Comparison of ENCODE assay signal across 1 cellular context in the genomic region with DNA sequence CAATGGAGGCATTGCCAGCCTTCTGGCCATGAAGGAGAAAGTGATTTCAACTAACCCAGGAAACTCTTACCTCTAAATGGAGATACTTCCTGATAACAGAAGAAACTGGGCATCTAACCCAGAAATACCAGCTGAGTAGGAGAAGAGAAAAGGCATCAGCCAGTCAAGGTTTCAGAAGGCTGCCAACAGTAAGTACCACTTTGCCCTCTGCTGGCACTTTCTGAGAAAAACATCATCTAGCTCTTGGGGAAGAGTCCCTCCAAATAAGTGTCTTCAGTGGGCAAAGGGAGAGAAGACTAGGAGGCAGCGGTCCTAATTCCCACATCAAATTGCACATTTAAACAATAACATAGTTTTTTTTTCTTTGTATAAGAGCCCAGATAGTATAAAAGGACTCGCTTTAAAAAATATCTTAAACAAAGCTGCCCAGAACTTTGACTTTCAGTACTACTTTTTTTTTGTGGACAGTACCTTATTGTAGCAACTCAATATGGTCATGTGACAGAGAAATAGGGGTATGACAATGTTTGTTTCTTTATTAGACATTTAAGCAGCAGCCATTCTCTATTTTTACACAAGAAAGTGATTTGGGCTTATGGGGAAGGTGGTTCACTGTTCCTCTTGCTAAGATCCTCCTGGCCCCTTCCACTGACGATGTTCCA.
TF ChIP-seq lines count a peak whose summit lies in the region.

No MANE protein-coding gene starts in this region.

TF ChIP-seq in GM12878, 131 proteins besides CTCF, POLR2A, EP300 and RAD21 (continued from another document):
- TF ChIP-seq, protein P1, sequence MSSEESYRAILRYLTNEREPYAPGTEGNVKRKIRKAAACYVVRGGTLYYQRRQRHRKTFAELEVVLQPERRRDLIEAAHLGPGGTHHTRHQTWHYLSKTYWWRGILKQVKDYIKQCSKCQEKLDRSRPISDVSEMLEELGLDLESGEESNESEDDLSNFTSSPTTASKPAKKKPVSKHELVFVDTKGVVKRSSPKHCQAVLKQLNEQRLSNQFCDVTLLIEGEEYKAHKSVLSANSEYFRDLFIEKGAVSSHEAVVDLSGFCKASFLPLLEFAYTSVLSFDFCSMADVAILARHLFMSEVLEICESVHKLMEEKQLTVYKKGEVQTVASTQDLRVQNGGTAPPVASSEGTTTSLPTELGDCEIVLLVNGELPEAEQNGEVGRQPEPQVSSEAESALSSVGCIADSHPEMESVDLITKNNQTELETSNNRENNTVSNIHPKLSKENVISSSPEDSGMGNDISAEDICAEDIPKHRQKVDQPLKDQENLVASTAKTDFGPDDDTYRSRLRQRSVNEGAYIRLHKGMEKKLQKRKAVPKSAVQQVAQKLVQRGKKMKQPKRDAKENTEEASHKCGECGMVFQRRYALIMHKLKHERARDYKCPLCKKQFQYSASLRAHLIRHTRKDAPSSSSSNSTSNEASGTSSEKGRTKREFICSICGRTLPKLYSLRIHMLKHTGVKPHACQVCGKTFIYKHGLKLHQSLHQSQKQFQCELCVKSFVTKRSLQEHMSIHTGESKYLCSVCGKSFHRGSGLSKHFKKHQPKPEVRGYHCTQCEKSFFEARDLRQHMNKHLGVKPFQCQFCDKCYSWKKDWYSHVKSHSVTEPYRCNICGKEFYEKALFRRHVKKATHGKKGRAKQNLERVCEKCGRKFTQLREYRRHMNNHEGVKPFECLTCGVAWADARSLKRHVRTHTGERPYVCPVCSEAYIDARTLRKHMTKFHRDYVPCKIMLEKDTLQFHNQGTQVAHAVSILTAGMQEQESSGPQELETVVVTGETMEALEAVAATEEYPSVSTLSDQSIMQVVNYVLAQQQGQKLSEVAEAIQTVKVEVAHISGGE (CRISPR knock-in tag; IDR thresholded peaks at IDR 0.05) = no peak
- TF ChIP-seq TBL1XR1 (IDR thresholded peaks at IDR 0.05; ENCODE audit: low read depth, low read length) (no peak), RELA (IDR thresholded peaks at IDR 0.05; ENCODE audit: borderline replicate concordance, partially characterized antibody) (no peak), MYB (IDR thresholded peaks at IDR 0.05; ENCODE audit: borderline replicate concordance, low read depth, low read length) (no peak), SIN3A (IDR thresholded peaks at IDR 0.05; ENCODE audit: low read depth, low read length) (no peak), YY1 (IDR thresholded peaks at IDR 0.05; ENCODE audit: low read depth, low read length) (0 out of 2 replicates have a peak, but pooled peaks have one; percentile 9), SMC3 (IDR thresholded peaks at IDR 0.05; ENCODE audit: borderline replicate concordance, low read length) (peak; percentile 73; the same call in 1 of the 2 replicates), KDM1A (IDR thresholded peaks at IDR 0.05; ENCODE audit: borderline replicate concordance) (no peak), RAD51 (IDR thresholded peaks at IDR 0.05) (peak; percentile 57; the same call in 1 of the 2 replicates)
